10 cellular contexts compared by ENCODE assay signal in genomic region chr21:44868707-44869106, GRCh38. TPM values are rescaled to one million over a fixed set of nuclear protein-coding genes. Genes with fewer than 3 reads are reported as not detected.
DNase-seq lines count a peak whose midpoint lies in the region; ATAC-seq and TF ChIP-seq lines count a peak whose summit lies in the region.
"Had no signal": no experiment of that assay in that cellular context is flagged by ENCODE, and none has a peak within 500 bp of the region (broad histone marks: within the 10 kb centered on the region; RNA-seq: fewer than 3 reads in every experiment).

No MANE protein-coding gene starts in this region.

- no peak overlapping the region for H3K9ac ChIP-seq in IMR-90 (ENCODE audit: low read depth, low read length)

- DNase-seq in IMR-90: no peak
- DNase-seq in activated T-helper 1 cell treated with anti-CD3 and anti-CD28 coated beads, Interleukin-12 subunit alpha, Interleukin-12 subunit beta, Interleukin-2, Interleukin-4 antibody, amounts not matched to agents 30 ng/mL and 10 ng/mL and 1 ng/mL, durations not matched to agents 14 hours and 24 hours and 36 hours (ENCODE audit: low spot score): no peak
- DNase-seq in immature natural killer cell: no peak
- DNase-seq in spleen: no peak
- DNase-seq in NCI-H526 treated with DMSO at 0.1 percent for 48 hours (lab: John Stamatoyannopoulos, UW): no peak
- no peak for DNase-seq in activated gamma-delta T cell treated with Interleukin-2 at 50 U/mL for 16 hours
- no peak for DNase-seq in NAMALWA (ENCODE audit: low spot score)
- DNase-seq: activated CD4-positive, CD25-positive, alpha-beta regulatory T cell treated with anti-CD3 and anti-CD28 coated beads, Interleukin-2, amount 50 U/mL, for 72 hours; colonic mucosa had no signal

- H3K4me2 ChIP-seq in IMR-90 (ENCODE audit: low read depth, low read length): no peak overlapping the region

- peaks cover 51% of the 10 kb centered on the region for H3K9me1 ChIP-seq in IMR-90 (ENCODE audit: insufficient read depth, low read length)

- H3K4me3 Mint-ChIP-seq in activated T-helper 1 cell treated with anti-CD3 and anti-CD28 coated beads, Interleukin-12 subunit alpha, Interleukin-12 subunit beta, Interleukin-2, Interleukin-4 antibody, amounts not matched to agents 30 ng/mL and 10 ng/mL and 1 ng/mL, durations not matched to agents 14 hours and 24 hours and 36 hours: peak overlapping the region; percentile 58
- H3K4me3 Mint-ChIP-seq in immature natural killer cell: peak overlapping the region; percentile 43 to 77 (median 69)

- H3K14ac ChIP-seq in IMR-90 (replicated peaks; ENCODE audit: low read depth, low read length): peak overlapping the region; percentile 84

- H3K36me3 ChIP-seq in IMR-90 (ENCODE audit: control insufficient read depth, insufficient read depth, low read length): peaks cover 22% of the 10 kb centered on the region
- peaks cover 0 to 29% (median 17%) of the 10 kb centered on the region in 6 donors for H3K36me3 ChIP-seq in spleen

- H4K8ac ChIP-seq in IMR-90 (ENCODE audit: low read depth in 2 of 2, low read length in 2 of 2): peak overlapping the region in 1 of 2 experiments; percentile 49; a peak in 2 of 4 replicates

- no peaks in the 10 kb centered on the region for H3K9me3 Mint-ChIP-seq in activated T-helper 1 cell treated with anti-CD3 and anti-CD28 coated beads, Interleukin-12 subunit alpha, Interleukin-12 subunit beta, Interleukin-2, Interleukin-4 antibody, amounts not matched to agents 30 ng/mL and 10 ng/mL and 1 ng/mL, durations not matched to agents 14 hours and 24 hours and 36 hours
- H3K9me3 Mint-ChIP-seq in immature natural killer cell: no peaks in the 10 kb centered on the region

- H2AK9ac ChIP-seq in IMR-90 (replicated peaks; ENCODE audit: low read depth, low read length, poor library complexity): peak overlapping the region; percentile 17

- TF ChIP-seq RAD21 in IMR-90 (IDR thresholded peaks at IDR 0.05; ENCODE audit: low read length): no peak

- H2BK15ac ChIP-seq in IMR-90 (ENCODE audit: low read depth, low read length): peak overlapping the region; percentile 89; the same call in 2 of the 3 replicates

- H3K4me3 ChIP-seq in IMR-90 (ENCODE audit: insufficient read depth, low read depth, low read length) (no peak overlapping the region), spleen (no peak overlapping the region)
- H3K4me3 ChIP-seq: colonic mucosa had no signal

- no peak for ATAC-seq in IMR-90 (ENCODE audit: low read depth)
- ATAC-seq in HG02610 (IDR thresholded peaks at IDR 0.05; ENCODE audit: unreplicated experiment): no peak

- intact Hi-C loops in IMR-90 (cut with micrococcal nuclease) (no loop called here), spleen (cut with DNase I; ENCODE audit: low total_unique reads) (no loop called here)
- intact Hi-C loops in activated T-helper 1 cell treated with anti-CD3 and anti-CD28 coated beads, Interleukin-12 subunit alpha, Interleukin-12 subunit beta, Interleukin-2, Interleukin-4 antibody, amounts not matched to agents 30 ng/mL and 10 ng/mL and 1 ng/mL, durations not matched to agents 14 hours and 24 hours and 36 hours (cut with micrococcal nuclease): loop anchor here (1.0 kb wide), 1 partner anchor 13 kb away; no protein-coding TSS in a partner anchor

- peak overlapping the region; percentile 70 for H4K91ac ChIP-seq in IMR-90 (ENCODE audit: insufficient read depth, low read depth, low read length)

- H3K4me1 ChIP-seq in IMR-90 (ENCODE audit: control insufficient read depth, insufficient read depth, low read length): peaks cover 41% of the 10 kb centered on the region
- H3K4me1 ChIP-seq in spleen: peaks cover 68 to 91% (median 80%) of the 10 kb centered on the region in 6 donors

- POLR2A ChIA-PET in IMR-90 (lab: Charles Lee; ENCODE audit: unreplicated experiment): no interaction called here

- H3K79me1 ChIP-seq in IMR-90 (ENCODE audit: low read depth in 1 of 2, low read length in 2 of 2): peaks cover 10 to 77% of the 10 kb centered on the region in 2 experiments

- TF ChIP-seq CTCF in IMR-90 (conservative IDR thresholded peaks at IDR 0.05; ENCODE audit: low read depth, low read length) (no peak), spleen (IDR thresholded peaks at IDR 0.05 in 8 of 11, conservative IDR thresholded peaks at IDR 0.05 in 3 of 11) (no peak)

- peak overlapping the region; percentile 73 for H2BK20ac ChIP-seq in IMR-90 (ENCODE audit: low read depth, low read length)

- peak overlapping the region; percentile 44 for H3K27ac ChIP-seq in IMR-90 (ENCODE audit: insufficient read depth, low read length)
- peak overlapping the region in 5 of 8 donors; percentile 36 to 99 (median 97) for H3K27ac ChIP-seq in spleen

- H4K20me1 ChIP-seq in IMR-90 (ENCODE audit: insufficient read depth, low read length): peaks cover 93% of the 10 kb centered on the region

- CTCF ChIA-PET in IMR-90 (lab: Yijun Ruan, JAX): no interaction called here

- in situ Hi-C loops in IMR-90 (cut with MboI; ENCODE audit: low sequenced_read_pairs): no loop called here

- H3K56ac ChIP-seq in IMR-90 (ENCODE audit: extremely low read depth, insufficient read depth, low read length): no peak overlapping the region

- no TSS peak for BruUV-seq in IMR-90 (replicated peaks; lab: Mats Ljungman, UMichigan)

- H3K23ac ChIP-seq in IMR-90 (ENCODE audit: low read depth, low read length): peak overlapping the region; percentile 73; the same call in 1 of the 2 replicates

- peak overlapping the region; percentile 74 for H2AK5ac ChIP-seq in IMR-90 (ENCODE audit: low read depth, low read length)

- no peak overlapping the region for H4K5ac ChIP-seq in IMR-90 (ENCODE audit: low read depth, low read length)

- H3K27me3 ChIP-seq in IMR-90 (ENCODE audit: control insufficient read depth, insufficient read depth, low read length): no peaks in the 10 kb centered on the region
- H3K27me3 ChIP-seq in spleen (replicated peaks in 1 of 7): no peaks in the 10 kb centered on the region
- H3K27me3 ChIP-seq: colonic mucosa had no signal

- peaks cover 10% of the 10 kb centered on the region for H3K36me3 Mint-ChIP-seq in activated T-helper 1 cell treated with anti-CD3 and anti-CD28 coated beads, Interleukin-12 subunit alpha, Interleukin-12 subunit beta, Interleukin-2, Interleukin-4 antibody, amounts not matched to agents 30 ng/mL and 10 ng/mL and 1 ng/mL, durations not matched to agents 14 hours and 24 hours and 36 hours (ENCODE audit: low read depth)
- H3K36me3 Mint-ChIP-seq in immature natural killer cell: peaks cover 0 to 9% (median 0%) of the 10 kb centered on the region in 3 donors

- peaks cover 75% of the 10 kb centered on the region for H3K4me1 Mint-ChIP-seq in activated T-helper 1 cell treated with anti-CD3 and anti-CD28 coated beads, Interleukin-12 subunit alpha, Interleukin-12 subunit beta, Interleukin-2, Interleukin-4 antibody, amounts not matched to agents 30 ng/mL and 10 ng/mL and 1 ng/mL, durations not matched to agents 14 hours and 24 hours and 36 hours (ENCODE audit: low read depth)
- peaks cover 81 to 87% of the 10 kb centered on the region in 2 donors for H3K4me1 Mint-ChIP-seq in immature natural killer cell

- peak overlapping the region; percentile 81 for H3K4ac ChIP-seq in IMR-90 (ENCODE audit: low read depth, low read length)

- TF ChIP-seq POLR2A in IMR-90 (IDR thresholded peaks at IDR 0.05; ENCODE audit: low read depth, low read length): no peak
- TF ChIP-seq POLR2A in spleen (IDR thresholded peaks at IDR 0.05): no peak

- H3K18ac ChIP-seq in IMR-90 (ENCODE audit: low read depth, low read length): peak overlapping the region; percentile 11; the same call in 1 of the 2 replicates

- dilution Hi-C loops in IMR-90 (cut with HindIII; ENCODE audit: low sequenced_read_pairs, unreplicated experiment): no loop called here

- no peaks in the 10 kb centered on the region for H3K27me3 Mint-ChIP-seq in activated T-helper 1 cell treated with anti-CD3 and anti-CD28 coated beads, Interleukin-12 subunit alpha, Interleukin-12 subunit beta, Interleukin-2, Interleukin-4 antibody, amounts not matched to agents 30 ng/mL and 10 ng/mL and 1 ng/mL, durations not matched to agents 14 hours and 24 hours and 36 hours (ENCODE audit: insufficient read depth)
- H3K27me3 Mint-ChIP-seq in immature natural killer cell (ENCODE audit: low read depth in 3 of 3): peaks cover 5 to 15% (median 11%) of the 10 kb centered on the region in 3 donors

- peak overlapping the region; percentile 88 for H3K27ac Mint-ChIP-seq in activated T-helper 1 cell treated with anti-CD3 and anti-CD28 coated beads, Interleukin-12 subunit alpha, Interleukin-12 subunit beta, Interleukin-2, Interleukin-4 antibody, amounts not matched to agents 30 ng/mL and 10 ng/mL and 1 ng/mL, durations not matched to agents 14 hours and 24 hours and 36 hours
- peak overlapping the region; percentile 68 to 92 (median 79) for H3K27ac Mint-ChIP-seq in immature natural killer cell

- peak overlapping the region; percentile 76 for H2BK120ac ChIP-seq in IMR-90 (ENCODE audit: low read depth, low read length)

- no peak overlapping the region for H2AFZ ChIP-seq in IMR-90 (replicated peaks; ENCODE audit: low read length, poor library complexity)

- no peaks in the 10 kb centered on the region for H3K9me3 ChIP-seq in IMR-90 (ENCODE audit: control insufficient read depth, insufficient read depth, low read length)
- H3K9me3 ChIP-seq in spleen: no peaks in the 10 kb centered on the region
- H3K9me3 ChIP-seq: colonic mucosa had no signal

- H2BK5ac ChIP-seq in IMR-90 (ENCODE audit: low read depth, low read length, poor library complexity, severe bottlenecking): peak overlapping the region; percentile 95

- no CpG with 5 or more reads among the region's 7 CpGs for WGBS in IMR-90 (ENCODE audit: extremely low coverage in 2 of 2, insufficient read length in 1 of 2), 2 experiments
- 75 to 89% (median 87%) methylated on average over 7 of the region's 7 CpGs for WGBS in spleen, 5 donors

RNA-seq across cellular contexts. Expression of gene PTTG1IP, which starts 4.8 kb away (rescaled TPM):
- total RNA-seq in IMR-90 (2012; rRNA removed) (194 and 230 TPM in 2 replicates), spleen (100 to 1,000 TPM; 121 to 189 (median 165) TPM)
- polyA plus RNA-seq in IMR-90 (2012; rRNA removed) (156 and 167 TPM in 2 replicates), immature natural killer cell (100 to 1,000 TPM in 1 of 3 donors, 10 to 100 TPM in 2; 67.7 to 103 (median 92.9) TPM), spleen (10 to 100 TPM; 57.6 to 69.3 (median 64.9) TPM)
- 112 and 137 TPM in 2 replicates for polyA plus RNA-seq in IMR-90 (2012; cell fraction: cytosol; rRNA removed)
- 67.9 and 125 TPM in 2 replicates for polyA plus RNA-seq in IMR-90 (2012; cell fraction: nucleus; rRNA removed; ENCODE audit: low replicate concordance)
- total RNA-seq in activated T-helper 1 cell treated with anti-CD3 and anti-CD28 coated beads, Interleukin-12 subunit alpha, Interleukin-12 subunit beta, Interleukin-2, Interleukin-4 antibody, amounts not matched to agents 30 ng/mL and 10 ng/mL and 1 ng/mL, durations not matched to agents 14 hours and 24 hours and 36 hours: 46.7 and 48.7 TPM in 2 replicates

RNA-seq across cellular contexts. Expression of gene SUMO3, which starts 50.8 kb away (rescaled TPM):
- 64.9 and 103 TPM in 2 replicates for total RNA-seq in IMR-90 (2012; rRNA removed)
- polyA plus RNA-seq in IMR-90 (2012; rRNA removed): 101 and 104 TPM in 2 replicates
- polyA plus RNA-seq in IMR-90 (2012; cell fraction: cytosol; rRNA removed): 73.7 and 82.6 TPM in 2 replicates
- 23.5 and 36.3 TPM in 2 replicates for polyA plus RNA-seq in IMR-90 (2012; cell fraction: nucleus; rRNA removed; ENCODE audit: low replicate concordance)
- 86.9 and 88.6 TPM in 2 replicates for total RNA-seq in activated T-helper 1 cell treated with anti-CD3 and anti-CD28 coated beads, Interleukin-12 subunit alpha, Interleukin-12 subunit beta, Interleukin-2, Interleukin-4 antibody, amounts not matched to agents 30 ng/mL and 10 ng/mL and 1 ng/mL, durations not matched to agents 14 hours and 24 hours and 36 hours
- polyA plus RNA-seq in immature natural killer cell: 10 to 100 TPM; 85.2 to 95.7 (median 87.4) TPM
- total RNA-seq in spleen: 100 to 1,000 TPM in 1 of 7 donors, 10 to 100 TPM in 6; 62.2 to 101 (median 68.6) TPM
- 10 to 100 TPM; 38.2 to 90.7 (median 57.9) TPM for polyA plus RNA-seq in spleen

RNA-seq across cellular contexts. Expression of gene ITGB2, which starts 52.0 kb away (rescaled TPM):
- not detected in 2 replicates for total RNA-seq in IMR-90 (2012; rRNA removed)
- 0.14 TPM in 1 of 2 replicates, not detected in the other for polyA plus RNA-seq in IMR-90 (2012; rRNA removed)
- 0.06 and 0.15 TPM in 2 replicates for polyA plus RNA-seq in IMR-90 (2012; cell fraction: cytosol; rRNA removed)
- 0.07 TPM in 1 of 2 replicates, not detected in the other for polyA plus RNA-seq in IMR-90 (2012; cell fraction: nucleus; rRNA removed; ENCODE audit: low replicate concordance)
- total RNA-seq in activated T-helper 1 cell treated with anti-CD3 and anti-CD28 coated beads, Interleukin-12 subunit alpha, Interleukin-12 subunit beta, Interleukin-2, Interleukin-4 antibody, amounts not matched to agents 30 ng/mL and 10 ng/mL and 1 ng/mL, durations not matched to agents 14 hours and 24 hours and 36 hours: 292 and 294 TPM in 2 replicates
- polyA plus RNA-seq in immature natural killer cell: 1,000 to 10,000 TPM; 1,416 to 2,161 (median 1,452) TPM
- total RNA-seq in spleen: 100 to 1,000 TPM; 285 to 754 (median 415) TPM
- polyA plus RNA-seq in spleen: 100 to 1,000 TPM in 2 of 3 donors, 10 to 100 TPM in 1; 92.1 to 332 (median 250) TPM

Comparison
In these comparisons a context has a peak if more than half of its experiments do, and no peak if none do; other contexts are left out.
1. RNA of gene ITGB2, which starts 52.0 kb away (total RNA-seq): 285 to 754 TPM in spleen and 292 to 294 TPM in activated T-helper 1 cell treated with anti-CD3 and anti-CD28 coated beads, Interleukin-12 subunit alpha, Interleukin-12 subunit beta, Interleukin-2, Interleukin-4 antibody, amounts not matched to agents 30 ng/mL and 10 ng/mL and 1 ng/mL, durations not matched to agents 14 hours and 24 hours and 36 hours; not detected in IMR-90; every median in the first group is over 100 times any median in the second.